In genomic region chr18:346607-347006, GRCh38 we compare ENCODE assay signal across 5 cellular contexts.
"Had no signal": no experiment of that assay in that cellular context is flagged by ENCODE, and none has a peak within 500 bp of the region (broad histone marks: within the 10 kb centered on the region; RNA-seq: fewer than 3 reads in every experiment).

No MANE protein-coding gene starts in this region.

- H3K4me2 ChIP-seq: GM23338 had no signal

- H3K27ac Mint-ChIP-seq: GM23338, H9 had no signal

- H3K9me3 Mint-ChIP-seq: GM23338 had no signal

- H3K4me1 Mint-ChIP-seq: GM23338, H9 had no signal

- ATAC-seq: GM23338, K562 had no signal

- DNase-seq: H9, HCEC 1CT, IMR-90 had no signal

- H3K4me3 Mint-ChIP-seq: GM23338, H9 had no signal

- H3K4me3 ChIP-seq: GM23338, K562 had no signal

- H2AFZ ChIP-seq: GM23338 had no signal
